3 cellular contexts compared by ENCODE assay signal in the genomic region with DNA sequence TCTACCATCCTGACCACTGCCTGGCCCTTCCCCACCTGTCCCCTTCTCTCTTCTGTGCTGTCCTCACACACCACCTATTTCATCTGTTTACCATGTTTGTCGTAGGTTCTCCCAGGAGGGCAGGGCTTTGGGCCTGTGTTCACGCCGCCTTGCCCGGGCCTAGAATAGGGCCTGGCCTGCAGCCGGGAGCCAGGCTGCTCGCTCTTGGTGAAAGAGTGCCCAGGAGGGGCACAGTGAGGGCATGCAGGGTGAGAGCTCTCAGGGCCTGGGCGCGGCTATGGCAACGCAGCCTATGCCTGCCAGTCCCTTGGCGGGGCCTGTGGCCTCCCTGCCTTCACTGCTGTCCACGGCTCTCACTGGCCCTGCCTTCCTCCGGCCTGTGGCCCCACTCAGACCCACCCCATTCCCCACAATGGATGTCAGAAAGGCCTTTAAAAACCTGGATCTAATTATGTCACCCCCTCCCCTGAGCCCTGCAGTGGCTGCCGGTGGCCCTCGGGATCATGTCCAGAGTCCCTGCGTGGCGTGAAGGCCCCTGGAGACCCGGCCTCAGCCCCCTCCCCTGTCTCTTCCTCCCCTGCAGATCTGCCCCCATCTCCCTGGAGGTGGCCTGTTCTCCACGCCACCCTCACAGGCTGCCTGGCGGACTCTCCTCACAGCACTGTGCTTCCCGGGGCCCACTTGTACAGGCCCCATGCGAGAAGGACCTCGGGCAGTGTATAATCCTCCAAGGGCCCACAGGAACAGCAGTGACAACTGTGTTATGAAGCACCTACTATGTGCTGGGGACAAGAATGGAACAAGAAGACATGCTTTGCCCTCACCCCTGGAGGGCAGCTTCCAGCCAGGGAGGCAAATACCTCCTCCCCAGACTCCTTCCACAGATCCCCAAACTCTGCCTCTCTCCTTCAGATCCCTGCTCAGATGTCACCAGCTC.
TF ChIP-seq lines count a peak whose summit lies in the region.

No MANE protein-coding gene starts in this region.

TF ChIP-seq in SK-N-SH, 30 proteins besides CTCF, POLR2A, EP300 and RAD21 (continued from another document and continues in another):
- TF ChIP-seq JUND (IDR thresholded peaks at IDR 0.05) (no peak), RXRA (IDR thresholded peaks at IDR 0.05; ENCODE audit: borderline replicate concordance, low read depth) (no peak), CHD2 (IDR thresholded peaks at IDR 0.05; ENCODE audit: low read length, partially characterized antibody) (no peak), FOSL2 (IDR thresholded peaks at IDR 0.05; ENCODE audit: borderline replicate concordance, low read depth) (no peak), SIN3A (IDR thresholded peaks at IDR 0.05; ENCODE audit: borderline replicate concordance, low read depth, low read length) (no peak), RFX5 (IDR thresholded peaks at IDR 0.05; ENCODE audit: low read length) (no peak), TAF1 (IDR thresholded peaks at IDR 0.05; ENCODE audit: borderline replicate concordance, low read depth, low read length) (no peak), YY1 (IDR thresholded peaks at IDR 0.05; ENCODE audit: low read depth) (no peak), NRF1 (IDR thresholded peaks at IDR 0.05; ENCODE audit: low read depth, low read length) (no peak), FOXJ3 (CRISPR knock-in tag; IDR thresholded peaks at IDR 0.05) (no peak)
- TF ChIP-seq, protein P1, sequence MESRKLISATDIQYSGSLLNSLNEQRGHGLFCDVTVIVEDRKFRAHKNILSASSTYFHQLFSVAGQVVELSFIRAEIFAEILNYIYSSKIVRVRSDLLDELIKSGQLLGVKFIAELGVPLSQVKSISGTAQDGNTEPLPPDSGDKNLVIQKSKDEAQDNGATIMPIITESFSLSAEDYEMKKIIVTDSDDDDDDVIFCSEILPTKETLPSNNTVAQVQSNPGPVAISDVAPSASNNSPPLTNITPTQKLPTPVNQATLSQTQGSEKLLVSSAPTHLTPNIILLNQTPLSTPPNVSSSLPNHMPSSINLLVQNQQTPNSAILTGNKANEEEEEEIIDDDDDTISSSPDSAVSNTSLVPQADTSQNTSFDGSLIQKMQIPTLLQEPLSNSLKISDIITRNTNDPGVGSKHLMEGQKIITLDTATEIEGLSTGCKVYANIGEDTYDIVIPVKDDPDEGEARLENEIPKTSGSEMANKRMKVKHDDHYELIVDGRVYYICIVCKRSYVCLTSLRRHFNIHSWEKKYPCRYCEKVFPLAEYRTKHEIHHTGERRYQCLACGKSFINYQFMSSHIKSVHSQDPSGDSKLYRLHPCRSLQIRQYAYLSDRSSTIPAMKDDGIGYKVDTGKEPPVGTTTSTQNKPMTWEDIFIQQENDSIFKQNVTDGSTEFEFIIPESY (IDR thresholded peaks at IDR 0.05; ENCODE audit: borderline replicate concordance, low read depth): no peak
- TF ChIP-seq, protein P2, sequence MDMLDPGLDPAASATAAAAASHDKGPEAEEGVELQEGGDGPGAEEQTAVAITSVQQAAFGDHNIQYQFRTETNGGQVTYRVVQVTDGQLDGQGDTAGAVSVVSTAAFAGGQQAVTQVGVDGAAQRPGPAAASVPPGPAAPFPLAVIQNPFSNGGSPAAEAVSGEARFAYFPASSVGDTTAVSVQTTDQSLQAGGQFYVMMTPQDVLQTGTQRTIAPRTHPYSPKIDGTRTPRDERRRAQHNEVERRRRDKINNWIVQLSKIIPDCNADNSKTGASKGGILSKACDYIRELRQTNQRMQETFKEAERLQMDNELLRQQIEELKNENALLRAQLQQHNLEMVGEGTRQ (IDR thresholded peaks at IDR 0.05; ENCODE audit: borderline replicate concordance, low read depth, low read length): no peak

TF ChIP-seq in SK-N-SH treated with all-trans-retinoic acid at 6 μM for 48 hours, 23 proteins besides CTCF, POLR2A, EP300 and RAD21 (continued from another document):
- TF ChIP-seq, protein P3, sequence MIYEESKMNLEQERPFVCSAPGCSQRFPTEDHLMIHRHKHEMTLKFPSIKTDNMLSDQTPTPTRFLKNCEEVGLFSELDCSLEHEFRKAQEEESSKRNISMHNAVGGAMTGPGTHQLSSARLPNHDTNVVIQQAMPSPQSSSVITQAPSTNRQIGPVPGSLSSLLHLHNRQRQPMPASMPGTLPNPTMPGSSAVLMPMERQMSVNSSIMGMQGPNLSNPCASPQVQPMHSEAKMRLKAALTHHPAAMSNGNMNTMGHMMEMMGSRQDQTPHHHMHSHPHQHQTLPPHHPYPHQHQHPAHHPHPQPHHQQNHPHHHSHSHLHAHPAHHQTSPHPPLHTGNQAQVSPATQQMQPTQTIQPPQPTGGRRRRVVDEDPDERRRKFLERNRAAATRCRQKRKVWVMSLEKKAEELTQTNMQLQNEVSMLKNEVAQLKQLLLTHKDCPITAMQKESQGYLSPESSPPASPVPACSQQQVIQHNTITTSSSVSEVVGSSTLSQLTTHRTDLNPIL (CRISPR knock-in tag; IDR thresholded peaks at IDR 0.05; ENCODE audit: low read depth): no peak
- TF ChIP-seq TCF4 (CRISPR knock-in tag; IDR thresholded peaks at IDR 0.05; ENCODE audit: borderline replicate concordance): no peak
- no peak for TF ChIP-seq SNAI2 (CRISPR knock-in tag; IDR thresholded peaks at IDR 0.05)
- TF ChIP-seq ZNF8 (CRISPR knock-in tag; IDR thresholded peaks at IDR 0.05): no peak
- no peak for TF ChIP-seq GLIS3 (CRISPR knock-in tag; IDR thresholded peaks at IDR 0.05)

TF ChIP-seq in A549, 52 proteins besides CTCF, POLR2A, EP300 and RAD21 (continued from another document):
- TF ChIP-seq, protein P4, sequence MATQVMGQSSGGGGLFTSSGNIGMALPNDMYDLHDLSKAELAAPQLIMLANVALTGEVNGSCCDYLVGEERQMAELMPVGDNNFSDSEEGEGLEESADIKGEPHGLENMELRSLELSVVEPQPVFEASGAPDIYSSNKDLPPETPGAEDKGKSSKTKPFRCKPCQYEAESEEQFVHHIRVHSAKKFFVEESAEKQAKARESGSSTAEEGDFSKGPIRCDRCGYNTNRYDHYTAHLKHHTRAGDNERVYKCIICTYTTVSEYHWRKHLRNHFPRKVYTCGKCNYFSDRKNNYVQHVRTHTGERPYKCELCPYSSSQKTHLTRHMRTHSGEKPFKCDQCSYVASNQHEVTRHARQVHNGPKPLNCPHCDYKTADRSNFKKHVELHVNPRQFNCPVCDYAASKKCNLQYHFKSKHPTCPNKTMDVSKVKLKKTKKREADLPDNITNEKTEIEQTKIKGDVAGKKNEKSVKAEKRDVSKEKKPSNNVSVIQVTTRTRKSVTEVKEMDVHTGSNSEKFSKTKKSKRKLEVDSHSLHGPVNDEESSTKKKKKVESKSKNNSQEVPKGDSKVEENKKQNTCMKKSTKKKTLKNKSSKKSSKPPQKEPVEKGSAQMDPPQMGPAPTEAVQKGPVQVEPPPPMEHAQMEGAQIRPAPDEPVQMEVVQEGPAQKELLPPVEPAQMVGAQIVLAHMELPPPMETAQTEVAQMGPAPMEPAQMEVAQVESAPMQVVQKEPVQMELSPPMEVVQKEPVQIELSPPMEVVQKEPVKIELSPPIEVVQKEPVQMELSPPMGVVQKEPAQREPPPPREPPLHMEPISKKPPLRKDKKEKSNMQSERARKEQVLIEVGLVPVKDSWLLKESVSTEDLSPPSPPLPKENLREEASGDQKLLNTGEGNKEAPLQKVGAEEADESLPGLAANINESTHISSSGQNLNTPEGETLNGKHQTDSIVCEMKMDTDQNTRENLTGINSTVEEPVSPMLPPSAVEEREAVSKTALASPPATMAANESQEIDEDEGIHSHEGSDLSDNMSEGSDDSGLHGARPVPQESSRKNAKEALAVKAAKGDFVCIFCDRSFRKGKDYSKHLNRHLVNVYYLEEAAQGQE (IDR thresholded peaks at IDR 0.05): no peak
- TF ChIP-seq HOXB5 (CRISPR knock-in tag; IDR thresholded peaks at IDR 0.05) (no peak), EHF (CRISPR knock-in tag; IDR thresholded peaks at IDR 0.05) (no peak), ZSCAN20 (CRISPR knock-in tag; IDR thresholded peaks at IDR 0.05) (no peak), FOSL2 (IDR thresholded peaks at IDR 0.05) (no peak), FOSL2 (CRISPR knock-in tag; IDR thresholded peaks at IDR 0.05) (no peak), RARB (CRISPR knock-in tag; IDR thresholded peaks at IDR 0.05) (no peak), CEBPB (IDR thresholded peaks at IDR 0.05) (no peak), BHLHE40 (IDR thresholded peaks at IDR 0.05; ENCODE audit: low read depth, low read length) (no peak), ESRRA (IDR thresholded peaks at IDR 0.05; ENCODE audit: borderline replicate concordance, low read length) (no peak), HOXA7 (CRISPR knock-in tag; IDR thresholded peaks at IDR 0.05) (no peak)
- TF ChIP-seq, protein P5, sequence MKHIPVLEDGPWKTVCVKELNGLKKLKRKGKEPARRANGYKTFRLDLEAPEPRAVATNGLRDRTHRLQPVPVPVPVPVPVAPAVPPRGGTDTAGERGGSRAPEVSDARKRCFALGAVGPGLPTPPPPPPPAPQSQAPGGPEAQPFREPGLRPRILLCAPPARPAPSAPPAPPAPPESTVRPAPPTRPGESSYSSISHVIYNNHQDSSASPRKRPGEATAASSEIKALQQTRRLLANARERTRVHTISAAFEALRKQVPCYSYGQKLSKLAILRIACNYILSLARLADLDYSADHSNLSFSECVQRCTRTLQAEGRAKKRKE (CRISPR knock-in tag; IDR thresholded peaks at IDR 0.05; ENCODE audit: low read depth): no peak
- TF ChIP-seq, protein P6, sequence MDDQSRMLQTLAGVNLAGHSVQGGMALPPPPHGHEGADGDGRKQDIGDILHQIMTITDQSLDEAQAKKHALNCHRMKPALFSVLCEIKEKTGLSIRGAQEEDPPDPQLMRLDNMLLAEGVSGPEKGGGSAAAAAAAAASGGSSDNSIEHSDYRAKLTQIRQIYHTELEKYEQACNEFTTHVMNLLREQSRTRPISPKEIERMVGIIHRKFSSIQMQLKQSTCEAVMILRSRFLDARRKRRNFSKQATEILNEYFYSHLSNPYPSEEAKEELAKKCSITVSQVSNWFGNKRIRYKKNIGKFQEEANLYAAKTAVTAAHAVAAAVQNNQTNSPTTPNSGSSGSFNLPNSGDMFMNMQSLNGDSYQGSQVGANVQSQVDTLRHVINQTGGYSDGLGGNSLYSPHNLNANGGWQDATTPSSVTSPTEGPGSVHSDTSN (IDR thresholded peaks at IDR 0.05): no peak
- TF ChIP-seq, protein P7, sequence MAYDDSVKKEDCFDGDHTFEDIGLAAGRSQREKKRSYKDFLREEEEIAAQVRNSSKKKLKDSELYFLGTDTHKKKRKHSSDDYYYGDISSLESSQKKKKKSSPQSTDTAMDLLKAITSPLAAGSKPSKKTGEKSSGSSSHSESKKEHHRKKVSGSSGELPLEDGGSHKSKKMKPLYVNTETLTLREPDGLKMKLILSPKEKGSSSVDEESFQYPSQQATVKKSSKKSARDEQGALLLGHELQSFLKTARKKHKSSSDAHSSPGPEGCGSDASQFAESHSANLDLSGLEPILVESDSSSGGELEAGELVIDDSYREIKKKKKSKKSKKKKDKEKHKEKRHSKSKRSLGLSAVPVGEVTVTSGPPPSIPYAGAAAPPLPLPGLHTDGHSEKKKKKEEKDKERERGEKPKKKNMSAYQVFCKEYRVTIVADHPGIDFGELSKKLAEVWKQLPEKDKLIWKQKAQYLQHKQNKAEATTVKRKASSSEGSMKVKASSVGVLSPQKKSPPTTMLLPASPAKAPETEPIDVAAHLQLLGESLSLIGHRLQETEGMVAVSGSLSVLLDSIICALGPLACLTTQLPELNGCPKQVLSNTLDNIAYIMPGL (CRISPR knock-in tag; IDR thresholded peaks at IDR 0.05; ENCODE audit: borderline replicate concordance): no peak
- TF ChIP-seq, protein P8, sequence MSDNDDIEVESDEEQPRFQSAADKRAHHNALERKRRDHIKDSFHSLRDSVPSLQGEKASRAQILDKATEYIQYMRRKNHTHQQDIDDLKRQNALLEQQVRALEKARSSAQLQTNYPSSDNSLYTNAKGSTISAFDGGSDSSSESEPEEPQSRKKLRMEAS (IDR thresholded peaks at IDR 0.05): no peak
